14 cellular contexts compared by ENCODE assay signal in genomic region chr20:5657873-5658200, GRCh38. TPM values are rescaled to one million over a fixed set of nuclear protein-coding genes. Genes with fewer than 3 reads are reported as not detected.
DNase-seq lines count a peak whose midpoint lies in the region; ATAC-seq and TF ChIP-seq lines count a peak whose summit lies in the region.
"Had no signal": no experiment of that assay in that cellular context is flagged by ENCODE, and none has a peak within 500 bp of the region (broad histone marks: within the 10 kb centered on the region; RNA-seq: fewer than 3 reads in every experiment).

No MANE protein-coding gene starts in this region.

- H3K9me3 Mint-ChIP-seq in mesothelial cell of epicardium = no peaks in the 10 kb centered on the region
- H3K9me3 Mint-ChIP-seq: neural crest cell had no signal

- DNase-seq in heart left ventricle (no peak), cardiac septum (ENCODE audit: low spot score) (no peak), coronary artery (ENCODE audit: low spot score) (no peak), mesothelial cell of epicardium (ENCODE audit: low spot score in 2 of 2, unreplicated experiment in 2 of 2) (no peak), tibial nerve (ENCODE audit: low spot score in 2 of 2) (no peak)
- DNase-seq in stimulated activated CD4-positive, alpha-beta T cell treated with anti-CD3 and anti-CD28 coated beads, Interleukin-2, amount 100 ng/mL, for 48 hours = no peak
- DNase-seq: activated CD8-positive, alpha-beta memory T cell treated with anti-CD3 and anti-CD28 coated beads, Interleukin-2, amount 50 U/mL, for 48 hours; DMS153; kidney; NCI-H1694 had no signal

- TF ChIP-seq EP300 in tibial nerve (IDR thresholded peaks at IDR 0.05) = no peak

- H3K36me3 Mint-ChIP-seq in mesothelial cell of epicardium = no peaks in the 10 kb centered on the region

- H3K4me1 ChIP-seq in heart left ventricle (peaks cover 2 to 81% (median 31%) of the 10 kb centered on the region in 12 donors), tibial nerve (peaks cover 0 to 35% (median 25%) of the 10 kb centered on the region in 4 donors)

- intact Hi-C loops in heart left ventricle (cut with DNase I) = loop anchor here in 1 of 10 donors (10.0 kb wide), 1 partner anchor 57 kb away; no protein-coding TSS in a partner anchor
- intact Hi-C loops in cardiac septum (cut with DNase I) = no loop called here

- peak overlapping the region; percentile 16 for H3K4me3 Mint-ChIP-seq in mesothelial cell of epicardium
- H3K4me3 Mint-ChIP-seq: activated naive CD8-positive, alpha-beta T cell; neural crest cell had no signal

- TF ChIP-seq CTCF in heart left ventricle (IDR thresholded peaks at IDR 0.05) (no peak), coronary artery (IDR thresholded peaks at IDR 0.05) (no peak), mesothelial cell of epicardium (IDR thresholded peaks at IDR 0.05; ENCODE audit: unreplicated experiment) (no peak), tibial nerve (IDR thresholded peaks at IDR 0.05) (no peak)

- H3K4me3 ChIP-seq in heart left ventricle (no peak overlapping the region), coronary artery (peak overlapping the region; percentile 34), tibial nerve (no peak overlapping the region)

- H3K4me1 Mint-ChIP-seq in mesothelial cell of epicardium = peaks cover 43% of the 10 kb centered on the region

- peak overlapping the region; percentile 91 for H3K27ac Mint-ChIP-seq in mesothelial cell of epicardium
- H3K27ac Mint-ChIP-seq: activated naive CD8-positive, alpha-beta T cell had no signal

- no peak for TF ChIP-seq POLR2A in heart left ventricle (IDR thresholded peaks at IDR 0.05)
- no peak for TF ChIP-seq POLR2A in tibial nerve (IDR thresholded peaks at IDR 0.05)

- ATAC-seq in heart left ventricle (no peak), HG02938 (IDR thresholded peaks at IDR 0.05; ENCODE audit: unreplicated experiment) (no peak), HG02981 (IDR thresholded peaks at IDR 0.05; ENCODE audit: unreplicated experiment) (no peak)

- no peaks in the 10 kb centered on the region for H3K27me3 Mint-ChIP-seq in mesothelial cell of epicardium (ENCODE audit: low read depth)
- H3K27me3 Mint-ChIP-seq: activated naive CD8-positive, alpha-beta T cell had no signal

- no peaks in the 10 kb centered on the region for H3K36me3 ChIP-seq in heart left ventricle
- no peaks in the 10 kb centered on the region for H3K36me3 ChIP-seq in tibial nerve

- no peaks in the 10 kb centered on the region for H3K9me3 ChIP-seq in heart left ventricle
- H3K9me3 ChIP-seq in tibial nerve = no peaks in the 10 kb centered on the region

- peak overlapping the region; percentile 11 to 86 (median 71) for H3K27ac ChIP-seq in heart left ventricle
- H3K27ac ChIP-seq in coronary artery = peak overlapping the region in 1 of 2 donors; percentile 83
- peak overlapping the region in 3 of 4 donors; percentile 41 to 86 (median 67) for H3K27ac ChIP-seq in tibial nerve

- H3K27me3 ChIP-seq in heart left ventricle = no peaks in the 10 kb centered on the region
- H3K27me3 ChIP-seq in tibial nerve = no peaks in the 10 kb centered on the region

RNA-seq across cellular contexts. Expression of gene GPCPD1, which starts 47.0 kb away (rescaled TPM):
- total RNA-seq in heart left ventricle = 10 to 100 TPM in 6 of 9 donors, 1 to 10 TPM in 3; 4.1 to 33.6 (median 23.6) TPM
- 1 to 10 TPM; 4.5 to 5.1 TPM for polyA plus RNA-seq in heart left ventricle
- 17.3 TPM for total RNA-seq in cardiac septum
- 87.7 to 91.5 TPM (median 90.4 TPM) in 3 replicates for total RNA-seq in mesothelial cell of epicardium
- total RNA-seq in tibial nerve = 10 to 100 TPM; 18.4 to 24.9 (median 21.6) TPM
